ENCODE assay signal across 17 cellular contexts in the genomic region with DNA sequence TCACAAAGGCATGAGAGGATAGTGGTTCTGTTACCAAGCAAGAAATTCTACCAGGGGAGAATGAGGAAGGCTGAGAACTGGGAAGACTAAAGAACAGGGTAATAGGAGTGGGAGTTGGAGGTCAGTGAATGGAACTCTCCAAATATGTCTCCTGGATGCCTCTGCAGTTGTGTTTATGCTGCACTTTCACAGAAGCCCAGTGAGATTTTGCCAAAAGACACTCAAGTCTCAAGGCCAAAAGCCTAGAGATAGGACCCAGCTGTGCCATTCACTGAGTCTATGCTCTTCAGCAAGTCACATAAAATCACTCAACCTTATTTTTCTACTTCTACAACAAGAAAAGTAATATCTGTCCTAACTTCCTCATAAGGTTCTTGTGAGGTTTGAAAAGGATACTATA.
DNase-seq lines count a peak whose midpoint lies in the region.
"Had no signal": no experiment of that assay in that cellular context is flagged by ENCODE, and none has a peak within 500 bp of the region (broad histone marks: within the 10 kb centered on the region; RNA-seq: fewer than 3 reads in every experiment).

No MANE protein-coding gene starts in this region.

- no peak for DNase-seq in NCI-H510A (lab: John Stamatoyannopoulos, UW)
- no peak for DNase-seq in amygdala (lab: John Stamatoyannopoulos, UW)
- no peak for DNase-seq in NCI-H510A treated with DMSO at 0.1 percent for 48 hours (lab: John Stamatoyannopoulos, UW)
- DNase-seq: CD4-positive, CD25-positive, alpha-beta regulatory T cell; COR-L47; DMS79; NCI-H1092 treated with DMSO at 0.1 percent for 48 hours; NCI-H1436 treated with DMSO at 0.1 percent for 48 hours; NCI-H1930; NCI-H748 treated with DMSO at 0.1 percent for 48 hours; NK-92 treated with Interleukin-12 subunit alpha and Interleukin-12 subunit beta, amount 100 ng/mL, for 24 hours; SJCRH30 had no signal

- peak overlapping the region; percentile 86 for H3K27ac ChIP-seq in angular gyrus (ENCODE audit: low read depth, low read length)
- peak overlapping the region; percentile 79 for H3K27ac ChIP-seq in cingulate gyrus (ENCODE audit: low read depth, low read length)
- H3K27ac ChIP-seq in layer of hippocampus (ENCODE audit: low read depth, low read length) = peak overlapping the region; percentile 80
- H3K27ac ChIP-seq in temporal lobe (ENCODE audit: low read depth, low read length) = peak overlapping the region; percentile 77
- H3K27ac ChIP-seq: KMS-11, SJCRH30 had no signal

- no peaks in the 10 kb centered on the region for H3K27me3 ChIP-seq in layer of hippocampus (ENCODE audit: control insufficient read depth, insufficient read depth, low read length)
- H3K27me3 ChIP-seq: SJCRH30 had no signal
